In genomic region chr11:118091690-118092089, GRCh38 we compare ENCODE assay signal across 33 cellular contexts. TPM values are rescaled to one million over a fixed set of nuclear protein-coding genes. Genes with fewer than 3 reads are reported as not detected.
"Had no signal": no experiment of that assay in that cellular context is flagged by ENCODE, and none has a peak within 500 bp of the region (broad histone marks: within the 10 kb centered on the region; RNA-seq: fewer than 3 reads in every experiment).

No MANE protein-coding gene starts in this region.

- H3K4me2 ChIP-seq: neural progenitor cell had no signal

- FAIRE-seq: endometrium, islet of Langerhans had no signal

- DNase-seq: cerebellar nuclear complex; cortex of kidney; effector memory CD8-positive, alpha-beta T cell; erythroblast; esophagus squamous epithelium; foreskin melanocyte; glutamatergic neuron; heart right ventricle; hippocampal formation; left cardiac atrium; left ventricle myocardium superior; lower lobe of right lung; naive B cell; sigmoid colon; spleen; stimulated activated CD4-positive, alpha-beta T cell treated with anti-CD3 and anti-CD28 coated beads, Interleukin-4, amount 100 ng/mL, for 4 hours; stimulated activated naive B cell treated with anti-CD40 and anti-IgM and Interleukin-4, amounts not matched to agents 10 μg/mL and 1 μg/mL and 100 μg/mL, for 72 hours; stimulated activated naive CD8-positive, alpha-beta T cell treated with anti-CD3 and anti-CD28 coated beads, Interleukin-15, amount 100 ng/mL, for 72 hours; trophoblast cell had no signal

- H3K36me3 ChIP-seq: heart right ventricle, lower lobe of right lung, neural progenitor cell, prostate gland, right atrium auricular region, sigmoid colon, spleen, suprapubic skin had no signal

- H3K9ac ChIP-seq: neural progenitor cell, parathyroid adenoma had no signal

- ATAC-seq: effector memory CD8-positive, alpha-beta T cell; heart right ventricle; left cardiac atrium; left ventricle myocardium superior; lower lobe of right lung; natural killer cell treated with Interleukin-12 subunit alpha and Interleukin-12 subunit beta and Interleukin-15 and Interleukin-18, amount 100 ng/mL, for 72 hours; stimulated activated naive B cell treated with anti-CD40 and anti-IgM and Interleukin-4, amounts not matched to agents 10 μg/mL and 1 μg/mL and 100 μg/mL, for 72 hours; stimulated activated naive CD8-positive, alpha-beta T cell treated with anti-CD3 and anti-CD28 coated beads, Interleukin-15, amount 100 ng/mL, for 72 hours had no signal

- H3K4me3 ChIP-seq: esophagus squamous epithelium, heart right ventricle, lower lobe of right lung, neural progenitor cell, prostate gland, right atrium auricular region, sigmoid colon, spleen, suprapubic skin had no signal

- H3K27me3 ChIP-seq: heart right ventricle, neural progenitor cell, right atrium auricular region, spleen had no signal

- H3K9me3 ChIP-seq: prostate gland, suprapubic skin had no signal

- H2AFZ ChIP-seq: neural progenitor cell, parathyroid adenoma had no signal

- H3K27ac ChIP-seq: esophagus squamous epithelium, heart right ventricle, lower lobe of right lung, neural progenitor cell, parathyroid adenoma, prostate gland, right atrium auricular region, sigmoid colon, spleen, suprapubic skin had no signal

- H3K79me2 ChIP-seq: parathyroid adenoma had no signal

- H3K4me1 ChIP-seq: lower lobe of right lung, parathyroid adenoma, prostate gland, right atrium auricular region, sigmoid colon had no signal

RNA-seq across cellular contexts. Expression of gene SMIM35, which starts 4.9 kb away (rescaled TPM):
- total RNA-seq: dermis microvascular lymphatic vessel endothelial cell; esophagus squamous epithelium; heart right ventricle; kidney epithelial cell; left cardiac atrium; left ventricle myocardium superior; lower lobe of right lung; mesenteric fat pad; natural killer cell treated with Interleukin-12 subunit alpha and Interleukin-12 subunit beta and Interleukin-15 and Interleukin-18, amount 100 ng/mL, for 72 hours; osteoblast; right atrium auricular region; sigmoid colon; skeletal muscle tissue; suprapubic skin; urinary bladder had no signal
- polyA plus RNA-seq: heart right ventricle had no signal

RNA-seq across cellular contexts. Expression of gene TMPRSS4, which starts 14.8 kb away (rescaled TPM):
- total RNA-seq: dermis microvascular lymphatic vessel endothelial cell, left cardiac atrium, left ventricle myocardium superior, mesenteric fat pad, osteoblast, right atrium auricular region, skeletal muscle tissue had no signal
